In genomic region chr17:49217651-49218413, GRCh38 we compare ENCODE assay signal across 9 cellular contexts. TPM values are rescaled to one million over a fixed set of nuclear protein-coding genes. Genes with fewer than 3 reads are reported as not detected.
DNase-seq lines count a peak whose midpoint lies in the region; ATAC-seq, FAIRE-seq and TF ChIP-seq lines count a peak whose summit lies in the region.
"Had no signal": no experiment of that assay in that cellular context is flagged by ENCODE, and none has a peak within 500 bp of the region (broad histone marks: within the 10 kb centered on the region; RNA-seq: fewer than 3 reads in every experiment).

No MANE protein-coding gene starts in this region.

- TF ChIP-seq CTCF in pancreas (IDR thresholded peaks at IDR 0.05) = no peak

- H3K4me1 Mint-ChIP-seq in CD4-positive, CD25-positive, alpha-beta regulatory T cell = peaks cover 4 to 69% (median 46%) of the 10 kb centered on the region in 4 donors
- peaks cover 66% of the 10 kb centered on the region for H3K4me1 Mint-ChIP-seq in activated naive CD8-positive, alpha-beta T cell (ENCODE audit: low read depth)

- peak; percentile 85 to 92 for ATAC-seq in CD4-positive, CD25-positive, alpha-beta regulatory T cell (ENCODE audit: low read depth in 2 of 2)
- ATAC-seq in GM21390 (IDR thresholded peaks at IDR 0.05; ENCODE audit: unreplicated experiment) (peak; percentile 37), pancreas (peak in 3 of 4 donors; percentile 44 to 72 (median 68))

- WGBS in pancreas, 2 donors = 57 to 70% methylated on average over 17 of the region's 17 CpGs

- peak overlapping the region; percentile 78 to 88 (median 82) for H3K4me3 Mint-ChIP-seq in CD4-positive, CD25-positive, alpha-beta regulatory T cell
- H3K4me3 Mint-ChIP-seq in activated naive CD8-positive, alpha-beta T cell = peak overlapping the region; percentile 81

- peaks cover 3% of the 10 kb centered on the region for H3K27me3 Mint-ChIP-seq in CD4-positive, CD25-positive, alpha-beta regulatory T cell
- no peaks in the 10 kb centered on the region for H3K27me3 Mint-ChIP-seq in activated naive CD8-positive, alpha-beta T cell

- peaks cover 61% of the 10 kb centered on the region for H3K4me1 ChIP-seq in CD4-positive, CD25-positive, alpha-beta regulatory T cell (ENCODE audit: control insufficient read depth, insufficient read depth, low read length, poor library complexity, severe bottlenecking)
- H3K4me1 ChIP-seq in pancreas = peaks cover 0 to 2% (median 0%) of the 10 kb centered on the region in 3 donors

- H3K27ac Mint-ChIP-seq in CD4-positive, CD25-positive, alpha-beta regulatory T cell = peak overlapping the region; percentile 71 to 93 (median 78)
- H3K27ac Mint-ChIP-seq in activated naive CD8-positive, alpha-beta T cell = peak overlapping the region; percentile 93

- H3K27me3 ChIP-seq in CD4-positive, CD25-positive, alpha-beta regulatory T cell (ENCODE audit: control insufficient read depth, insufficient read depth, low read length) = no peaks in the 10 kb centered on the region
- peaks cover 0 to 12% (median 0%) of the 10 kb centered on the region in 4 donors for H3K27me3 ChIP-seq in pancreas

- H3K36me3 ChIP-seq in CD4-positive, CD25-positive, alpha-beta regulatory T cell (ENCODE audit: control insufficient read depth, insufficient read depth, low read length) = no peaks in the 10 kb centered on the region
- no peaks in the 10 kb centered on the region for H3K36me3 ChIP-seq in pancreas

- DNase-seq in CD4-positive, CD25-positive, alpha-beta regulatory T cell = peak; percentile 21 to 84 (median 67)
- peak; percentile 15 for DNase-seq in OCI-M1 (lab: John Stamatoyannopoulos, UW)
- DNase-seq in pancreas = peak in 1 of 6 donors; percentile 62
- no peak for DNase-seq in NCI-H128 (lab: John Stamatoyannopoulos, UW; ENCODE audit: unreplicated experiment)
- DNase-seq in NCI-H1694 treated with DMSO at 0.1 percent for 48 hours (lab: John Stamatoyannopoulos, UW) = no peak
- no peak for DNase-seq in SHP77 (lab: John Stamatoyannopoulos, UW)

- H3K27ac ChIP-seq in CD4-positive, CD25-positive, alpha-beta regulatory T cell (ENCODE audit: insufficient read depth, low read length, poor library complexity, severe bottlenecking) = peak overlapping the region; percentile 63
- no peak overlapping the region for H3K27ac ChIP-seq in pancreas

- intact Hi-C loops in pancreas (cut with DNase I) = no loop called here

- no peak overlapping the region for H3K4me3 ChIP-seq in CD4-positive, CD25-positive, alpha-beta regulatory T cell (ENCODE audit: low read depth, low read length)
- no peak overlapping the region for H3K4me3 ChIP-seq in pancreas

- peaks cover 7% of the 10 kb centered on the region for H3K36me3 Mint-ChIP-seq in CD4-positive, CD25-positive, alpha-beta regulatory T cell
- H3K36me3 Mint-ChIP-seq in activated naive CD8-positive, alpha-beta T cell = peaks cover 14% of the 10 kb centered on the region

- H3K9me3 ChIP-seq in CD4-positive, CD25-positive, alpha-beta regulatory T cell (ENCODE audit: control insufficient read depth in 2 of 2, low read length in 2 of 2) = no peaks in the 10 kb centered on the region
- H3K9me3 ChIP-seq in pancreas = no peaks in the 10 kb centered on the region

- H3K9me3 Mint-ChIP-seq in CD4-positive, CD25-positive, alpha-beta regulatory T cell = peaks cover 0 to 2% (median 0%) of the 10 kb centered on the region in 7 donors
- no peaks in the 10 kb centered on the region for H3K9me3 Mint-ChIP-seq in activated naive CD8-positive, alpha-beta T cell (ENCODE audit: low read depth)

- no peak for FAIRE-seq in pancreas (lab: Jason Lieb, UNC)

RNA-seq across cellular contexts. Expression of gene ABI3, which starts 7.3 kb away (rescaled TPM):
- total RNA-seq in CD4-positive, CD25-positive, alpha-beta regulatory T cell = 6.5 TPM
- 10 to 100 TPM; 12.1 to 27.6 (median 17.3) TPM for polyA plus RNA-seq in CD4-positive, CD25-positive, alpha-beta regulatory T cell
- 1 to 10 TPM; 1.1 to 7.1 (median 2.5) TPM for total RNA-seq in pancreas
- 1 to 10 TPM; 3.0 to 4.6 TPM for polyA plus RNA-seq in pancreas

RNA-seq across cellular contexts. Expression of gene GNGT2, which starts 7.5 kb away (rescaled TPM):
- total RNA-seq in CD4-positive, CD25-positive, alpha-beta regulatory T cell = 1.5 TPM
- polyA plus RNA-seq in CD4-positive, CD25-positive, alpha-beta regulatory T cell = 10 to 100 TPM in 1 of 4 donors, 1 to 10 TPM in 3; 4.1 to 11.4 (median 7.4) TPM
- total RNA-seq in pancreas = 1 to 10 TPM in 1 of 6 donors, under 1 TPM in 5; 0.23 to 2.2 (median 0.66) TPM
- 1 to 10 TPM in 1 of 2 donors, under 1 TPM in 1; 0.87 to 1.6 TPM for polyA plus RNA-seq in pancreas

RNA-seq across cellular contexts. Expression of gene PHOSPHO1, which starts 12.8 kb away (rescaled TPM):
- total RNA-seq in CD4-positive, CD25-positive, alpha-beta regulatory T cell = not detected
- polyA plus RNA-seq in CD4-positive, CD25-positive, alpha-beta regulatory T cell = under 1 TPM in 3 of 4 donors, not detected in 1; 0.11 to 0.24 (median 0.15) TPM
- total RNA-seq in pancreas = under 1 TPM in 1 of 6 donors, not detected in 5; 0.22 TPM
- under 1 TPM; 0.19 to 0.28 TPM for polyA plus RNA-seq in pancreas
- total RNA-seq: kidney epithelial cell had no signal

Comparison
In these comparisons a context has a peak if more than half of its experiments do, and no peak if none do; other contexts are left out.
1. ATAC-seq: peak in every context shown above with its lines; median percentile 88 in CD4-positive, CD25-positive, alpha-beta regulatory T cell; 68 in pancreas; 37 in GM21390.
2. DNase-seq: peak in CD4-positive, CD25-positive, alpha-beta regulatory T cell (3 of 3) and OCI-M1 (single experiment); none in NCI-H128 (single experiment), NCI-H1694 treated with DMSO at 0.1 percent for 48 hours (single experiment) and SHP77 (0 of 2).